In the genomic region with DNA sequence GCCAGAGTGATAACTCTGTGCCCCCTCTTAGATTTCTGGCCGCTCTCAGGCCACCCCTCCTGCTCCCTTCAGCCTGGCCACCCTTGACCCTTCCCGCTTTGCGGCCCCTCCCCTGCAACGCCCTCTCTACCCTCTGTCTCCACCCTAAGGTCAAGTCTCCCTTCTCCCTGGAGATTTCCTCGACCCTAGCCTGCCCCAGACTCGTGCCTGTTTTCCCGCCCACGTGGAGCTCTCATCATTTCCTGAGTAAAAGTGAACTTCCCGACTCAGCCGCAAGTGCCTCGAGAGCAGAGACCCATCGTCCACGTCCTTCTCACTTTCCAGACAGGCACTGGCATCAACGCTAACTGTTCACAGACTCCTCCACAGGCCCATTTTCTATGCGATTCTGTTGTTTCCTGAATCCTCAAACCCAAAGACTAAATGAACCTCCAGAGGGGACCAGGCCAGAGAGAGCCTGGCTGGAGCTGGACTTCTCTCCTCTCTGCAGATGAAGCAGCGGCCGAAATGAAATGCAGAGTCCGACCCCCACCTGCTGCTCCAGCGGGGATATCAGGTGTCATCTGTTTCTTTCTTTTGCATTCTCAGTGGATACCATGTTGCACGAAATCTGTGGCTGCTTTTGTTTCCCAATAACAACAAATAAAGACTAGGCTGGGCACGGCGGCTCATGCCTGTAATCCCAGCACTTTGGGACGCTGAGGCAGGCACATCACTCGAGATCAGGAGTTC, we compare ENCODE assay signal across 14 cellular contexts. TPM values are rescaled to one million over a fixed set of nuclear protein-coding genes. Genes with fewer than 3 reads are reported as not detected.
DNase-seq lines count a peak whose midpoint lies in the region; ATAC-seq and TF ChIP-seq lines count a peak whose summit lies in the region.
"Had no signal": no experiment of that assay in that cellular context is flagged by ENCODE, and none has a peak within 500 bp of the region (broad histone marks: within the 10 kb centered on the region; RNA-seq: fewer than 3 reads in every experiment).

No MANE protein-coding gene starts in this region.

- in situ Hi-C loops in ACHN (cut with HindIII; ENCODE audit: low pct_ligation_motif_present, low pct_unique_long_range_greater_than_20kb, low sequenced_read_pairs) = no loop called here

- H3K36me3 ChIP-seq in left lung (no peaks in the 10 kb centered on the region), upper lobe of right lung (no peaks in the 10 kb centered on the region)
- H3K36me3 ChIP-seq: HAP-1, suprapubic skin had no signal

- peaks cover 22% of the 10 kb centered on the region for H3K27me3 Mint-ChIP-seq in activated T-helper 17 cell treated with anti-CD3 and anti-CD28 coated beads, Interleukin-2, amount 50 U/mL, for 72 hours

- no peaks in the 10 kb centered on the region for H3K36me3 Mint-ChIP-seq in activated T-helper 17 cell treated with anti-CD3 and anti-CD28 coated beads, Interleukin-2, amount 50 U/mL, for 72 hours (ENCODE audit: low read depth)

- ATAC-seq in activated T-helper 17 cell treated with anti-CD3 and anti-CD28 coated beads, Interleukin-2, amount 50 U/mL, for 72 hours (replicated peaks) = peak; percentile 45
- ATAC-seq in left lung (peak; percentile 41), upper lobe of right lung (peak; percentile 87)
- ATAC-seq: mucosa of descending colon had no signal

- H3K4me1 Mint-ChIP-seq in activated T-helper 17 cell treated with anti-CD3 and anti-CD28 coated beads, Interleukin-2, amount 50 U/mL, for 72 hours = peaks cover 11% of the 10 kb centered on the region

- TF ChIP-seq CTCF in left lung (IDR thresholded peaks at IDR 0.05) (no peak), upper lobe of right lung (IDR thresholded peaks at IDR 0.05) (peak; percentile 9)

- H3K4me1 ChIP-seq in left lung = no peaks in the 10 kb centered on the region
- H3K4me1 ChIP-seq in upper lobe of right lung = no peaks in the 10 kb centered on the region

- H3K27ac ChIP-seq in left lung (no peak overlapping the region), upper lobe of right lung (no peak overlapping the region)
- H3K27ac ChIP-seq: suprapubic skin had no signal

- H3K4me3 ChIP-seq in left lung (no peak overlapping the region), upper lobe of right lung (no peak overlapping the region)
- H3K4me3 ChIP-seq: HAP-1, mucosa of descending colon, suprapubic skin had no signal

- H3K9me3 Mint-ChIP-seq in activated T-helper 17 cell treated with anti-CD3 and anti-CD28 coated beads, Interleukin-2, amount 50 U/mL, for 72 hours = no peaks in the 10 kb centered on the region

- peaks cover 11 to 38% of the 10 kb centered on the region in 2 donors for H3K27me3 ChIP-seq in left lung
- H3K27me3 ChIP-seq in upper lobe of right lung = peaks cover 20% of the 10 kb centered on the region

- peak; percentile 19 to 21 for DNase-seq in stimulated activated CD4-positive, alpha-beta T cell treated with anti-CD3 and anti-CD28 coated beads, Interleukin-2, amount 100 ng/mL, for 24 hours
- DNase-seq in stimulated activated CD4-positive, alpha-beta T cell treated with anti-CD3 and anti-CD28 coated beads, Interleukin-4, amount 100 ng/mL, for 4 hours = no peak
- DNase-seq in left lung (peak in 1 of 2 donors; percentile 43), upper lobe of right lung (peak; percentile 77), ACHN (no peak), DMS53 treated with DMSO at 0.1 percent for 48 hours (lab: John Stamatoyannopoulos, UW; ENCODE audit: unreplicated experiment) (no peak)
- DNase-seq: CD8-positive, alpha-beta memory T cell; central memory CD4-positive, alpha-beta T cell had no signal

- intact Hi-C loops in left lung (cut with DNase I) (no loop called here), upper lobe of right lung (cut with DNase I) (no loop called here)

- no peak overlapping the region for H3K4me3 Mint-ChIP-seq in activated T-helper 17 cell treated with anti-CD3 and anti-CD28 coated beads, Interleukin-2, amount 50 U/mL, for 72 hours
- H3K4me3 Mint-ChIP-seq: CD8-positive, alpha-beta memory T cell had no signal

- H3K27ac Mint-ChIP-seq in activated T-helper 17 cell treated with anti-CD3 and anti-CD28 coated beads, Interleukin-2, amount 50 U/mL, for 72 hours = no peak overlapping the region
- H3K27ac Mint-ChIP-seq: activated T-helper 2 cell treated with anti-CD3 and anti-CD28 coated beads, Interferon-gamma antibody, Interleukin-2, Interleukin-4, amounts not matched to agents 10 μg/mL and 5 μg/mL and 100 μg/mL, durations not matched to agents 14 hours and 24 hours and 36 hours had no signal

- H3K9me3 ChIP-seq in left lung = no peaks in the 10 kb centered on the region
- H3K9me3 ChIP-seq in upper lobe of right lung = no peaks in the 10 kb centered on the region
- H3K9me3 ChIP-seq: HAP-1, mucosa of descending colon, suprapubic skin had no signal

RNA-seq across cellular contexts. Expression of a gene that starts 52.5 kb away (rescaled TPM):
- total RNA-seq in activated T-helper 17 cell treated with anti-CD3 and anti-CD28 coated beads, Interleukin-2, amount 50 U/mL, for 72 hours = under 1 TPM in 1 of 2 donors, not detected in 1; 0.09 TPM
- total RNA-seq in left lung (1 to 10 TPM; 2.7 to 5.1 TPM), upper lobe of right lung (4.3 TPM)
- total RNA-seq: epithelial cell of proximal tubule had no signal

RNA-seq across cellular contexts. Expression of a gene that starts 57.4 kb away (rescaled TPM):
- total RNA-seq in activated T-helper 17 cell treated with anti-CD3 and anti-CD28 coated beads, Interleukin-2, amount 50 U/mL, for 72 hours = 10 to 100 TPM; 36.9 to 40.2 TPM
- 10 to 100 TPM; 30.7 to 36.0 TPM for total RNA-seq in left lung
- total RNA-seq in upper lobe of right lung = 47.8 TPM

Comparison
In these comparisons a context has a peak if more than half of its experiments do, and no peak if none do; other contexts are left out.
1. DNase-seq: peak in stimulated activated CD4-positive, alpha-beta T cell treated with anti-CD3 and anti-CD28 coated beads, Interleukin-2, amount 100 ng/mL, for 24 hours (2 of 2) and upper lobe of right lung (single experiment); none in stimulated activated CD4-positive, alpha-beta T cell treated with anti-CD3 and anti-CD28 coated beads, Interleukin-4, amount 100 ng/mL, for 4 hours (0 of 2), ACHN (single experiment) and DMS53 treated with DMSO at 0.1 percent for 48 hours (single experiment).
2. Peak in every context shown above with its lines, with median percentiles within 50 percentile points of each other: ATAC-seq.